ENCODE assay signal across 1 cellular context in the genomic region with DNA sequence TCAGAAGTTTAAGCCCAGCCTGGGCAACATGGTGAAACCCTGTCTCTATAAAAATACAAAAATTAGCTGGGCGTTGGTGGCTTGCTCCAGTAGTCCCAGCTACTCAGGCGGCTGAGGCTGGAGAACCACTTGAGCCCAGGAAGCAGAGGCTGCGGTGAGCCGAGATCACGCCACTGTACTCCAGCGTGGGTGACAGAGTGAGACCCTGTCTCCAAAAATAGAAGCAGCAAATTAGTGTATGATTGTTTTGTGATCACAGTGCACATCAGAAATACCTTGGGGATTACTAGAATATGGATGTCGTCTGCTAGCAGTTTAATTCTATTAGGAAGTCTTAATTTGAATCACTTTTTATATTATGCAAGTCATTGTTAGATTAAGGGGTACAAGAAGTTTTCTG.
TF ChIP-seq lines count a peak whose summit lies in the region.

No MANE protein-coding gene starts in this region.

TF ChIP-seq in GM12878, 131 proteins besides CTCF, POLR2A, EP300 and RAD21 (continued from another document):
- TF ChIP-seq, protein P1, sequence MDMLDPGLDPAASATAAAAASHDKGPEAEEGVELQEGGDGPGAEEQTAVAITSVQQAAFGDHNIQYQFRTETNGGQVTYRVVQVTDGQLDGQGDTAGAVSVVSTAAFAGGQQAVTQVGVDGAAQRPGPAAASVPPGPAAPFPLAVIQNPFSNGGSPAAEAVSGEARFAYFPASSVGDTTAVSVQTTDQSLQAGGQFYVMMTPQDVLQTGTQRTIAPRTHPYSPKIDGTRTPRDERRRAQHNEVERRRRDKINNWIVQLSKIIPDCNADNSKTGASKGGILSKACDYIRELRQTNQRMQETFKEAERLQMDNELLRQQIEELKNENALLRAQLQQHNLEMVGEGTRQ (IDR thresholded peaks at IDR 0.05; ENCODE audit: borderline replicate concordance, low read depth, low read length) = no peak
- TF ChIP-seq RUNX3 (IDR thresholded peaks at IDR 0.05; ENCODE audit: low read length) = peak; percentile 92
- peak; percentile 77 to 84 for TF ChIP-seq IKZF2 (IDR thresholded peaks at IDR 0.05)
- no peak for TF ChIP-seq HDAC6 (IDR thresholded peaks at IDR 0.05; ENCODE audit: unreplicated experiment)
- no peak for TF ChIP-seq ZNF207 (IDR thresholded peaks at IDR 0.05; ENCODE audit: borderline replicate concordance)
- TF ChIP-seq MEF2A (IDR thresholded peaks at IDR 0.05; ENCODE audit: insufficient read depth, low read depth, low read length) = peak; percentile 95
- TF ChIP-seq BACH1 (IDR thresholded peaks at IDR 0.05; ENCODE audit: borderline replicate concordance) = 0 out of 2 replicates have a peak, but pooled peaks have one; percentile 13
- TF ChIP-seq, protein P2, sequence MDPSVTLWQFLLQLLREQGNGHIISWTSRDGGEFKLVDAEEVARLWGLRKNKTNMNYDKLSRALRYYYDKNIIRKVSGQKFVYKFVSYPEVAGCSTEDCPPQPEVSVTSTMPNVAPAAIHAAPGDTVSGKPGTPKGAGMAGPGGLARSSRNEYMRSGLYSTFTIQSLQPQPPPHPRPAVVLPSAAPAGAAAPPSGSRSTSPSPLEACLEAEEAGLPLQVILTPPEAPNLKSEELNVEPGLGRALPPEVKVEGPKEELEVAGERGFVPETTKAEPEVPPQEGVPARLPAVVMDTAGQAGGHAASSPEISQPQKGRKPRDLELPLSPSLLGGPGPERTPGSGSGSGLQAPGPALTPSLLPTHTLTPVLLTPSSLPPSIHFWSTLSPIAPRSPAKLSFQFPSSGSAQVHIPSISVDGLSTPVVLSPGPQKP (IDR thresholded peaks at IDR 0.05; ENCODE audit: low read depth, low read length) = no peak
- TF ChIP-seq ZNF622 (IDR thresholded peaks at IDR 0.05) = no peak
- no peak for TF ChIP-seq ASH2L (IDR thresholded peaks at IDR 0.05; ENCODE audit: borderline replicate concordance, low read depth)
- peak; percentile 59; the same call in 1 of the 2 replicates for TF ChIP-seq DPF2 (IDR thresholded peaks at IDR 0.05)
- TF ChIP-seq, protein P3, sequence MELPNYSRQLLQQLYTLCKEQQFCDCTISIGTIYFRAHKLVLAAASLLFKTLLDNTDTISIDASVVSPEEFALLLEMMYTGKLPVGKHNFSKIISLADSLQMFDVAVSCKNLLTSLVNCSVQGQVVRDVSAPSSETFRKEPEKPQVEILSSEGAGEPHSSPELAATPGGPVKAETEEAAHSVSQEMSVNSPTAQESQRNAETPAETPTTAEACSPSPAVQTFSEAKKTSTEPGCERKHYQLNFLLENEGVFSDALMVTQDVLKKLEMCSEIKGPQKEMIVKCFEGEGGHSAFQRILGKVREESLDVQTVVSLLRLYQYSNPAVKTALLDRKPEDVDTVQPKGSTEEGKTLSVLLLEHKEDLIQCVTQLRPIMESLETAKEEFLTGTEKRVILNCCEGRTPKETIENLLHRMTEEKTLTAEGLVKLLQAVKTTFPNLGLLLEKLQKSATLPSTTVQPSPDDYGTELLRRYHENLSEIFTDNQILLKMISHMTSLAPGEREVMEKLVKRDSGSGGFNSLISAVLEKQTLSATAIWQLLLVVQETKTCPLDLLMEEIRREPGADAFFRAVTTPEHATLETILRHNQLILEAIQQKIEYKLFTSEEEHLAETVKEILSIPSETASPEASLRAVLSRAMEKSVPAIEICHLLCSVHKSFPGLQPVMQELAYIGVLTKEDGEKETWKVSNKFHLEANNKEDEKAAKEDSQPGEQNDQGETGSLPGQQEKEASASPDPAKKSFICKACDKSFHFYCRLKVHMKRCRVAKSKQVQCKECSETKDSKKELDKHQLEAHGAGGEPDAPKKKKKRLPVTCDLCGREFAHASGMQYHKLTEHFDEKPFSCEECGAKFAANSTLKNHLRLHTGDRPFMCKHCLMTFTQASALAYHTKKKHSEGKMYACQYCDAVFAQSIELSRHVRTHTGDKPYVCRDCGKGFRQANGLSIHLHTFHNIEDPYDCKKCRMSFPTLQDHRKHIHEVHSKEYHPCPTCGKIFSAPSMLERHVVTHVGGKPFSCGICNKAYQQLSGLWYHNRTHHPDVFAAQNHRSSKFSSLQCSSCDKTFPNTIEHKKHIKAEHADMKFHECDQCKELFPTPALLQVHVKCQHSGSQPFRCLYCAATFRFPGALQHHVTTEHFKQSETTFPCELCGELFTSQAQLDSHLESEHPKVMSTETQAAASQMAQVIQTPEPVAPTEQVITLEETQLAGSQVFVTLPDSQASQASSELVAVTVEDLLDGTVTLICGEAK (IDR thresholded peaks at IDR 0.05; ENCODE audit: borderline replicate concordance) = no peak
- TF ChIP-seq CHD1 (IDR thresholded peaks at IDR 0.05; ENCODE audit: low read depth, low read length) = no peak
- TF ChIP-seq, protein P4, sequence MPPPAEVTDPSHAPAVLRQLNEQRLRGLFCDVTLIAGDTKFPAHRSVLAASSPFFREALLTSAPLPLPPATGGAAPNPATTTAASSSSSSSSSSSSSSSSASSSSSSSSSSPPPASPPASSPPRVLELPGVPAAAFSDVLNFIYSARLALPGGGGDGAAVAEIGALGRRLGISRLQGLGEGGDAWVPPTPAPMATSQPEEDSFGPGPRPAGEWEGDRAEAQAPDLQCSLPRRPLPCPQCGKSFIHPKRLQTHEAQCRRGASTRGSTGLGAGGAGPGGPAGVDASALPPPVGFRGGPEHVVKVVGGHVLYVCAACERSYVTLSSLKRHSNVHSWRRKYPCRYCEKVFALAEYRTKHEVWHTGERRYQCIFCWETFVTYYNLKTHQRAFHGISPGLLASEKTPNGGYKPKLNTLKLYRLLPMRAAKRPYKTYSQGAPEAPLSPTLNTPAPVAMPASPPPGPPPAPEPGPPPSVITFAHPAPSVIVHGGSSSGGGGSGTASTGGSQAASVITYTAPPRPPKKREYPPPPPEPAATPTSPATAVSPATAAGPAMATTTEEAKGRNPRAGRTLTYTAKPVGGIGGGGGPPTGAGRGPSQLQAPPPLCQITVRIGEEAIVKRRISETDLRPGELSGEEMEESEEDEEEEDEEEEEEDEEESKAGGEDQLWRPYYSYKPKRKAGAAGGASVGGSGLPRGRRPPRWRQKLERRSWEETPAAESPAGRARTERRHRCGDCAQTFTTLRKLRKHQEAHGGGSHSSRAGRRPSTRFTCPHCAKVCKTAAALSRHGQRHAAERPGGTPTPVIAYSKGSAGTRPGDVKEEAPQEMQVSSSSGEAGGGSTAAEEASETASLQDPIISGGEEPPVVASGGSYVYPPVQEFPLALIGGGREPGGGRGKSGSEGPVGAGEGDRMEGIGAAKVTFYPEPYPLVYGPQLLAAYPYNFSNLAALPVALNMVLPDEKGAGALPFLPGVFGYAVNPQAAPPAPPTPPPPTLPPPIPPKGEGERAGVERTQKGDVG (CRISPR knock-in tag; IDR thresholded peaks at IDR 0.05) = no peak
- TF ChIP-seq NR2F1 (conservative IDR thresholded peaks at IDR 0.05) = peak; percentile 58; the same call in 1 of the 2 replicates
- TF ChIP-seq, protein P5, sequence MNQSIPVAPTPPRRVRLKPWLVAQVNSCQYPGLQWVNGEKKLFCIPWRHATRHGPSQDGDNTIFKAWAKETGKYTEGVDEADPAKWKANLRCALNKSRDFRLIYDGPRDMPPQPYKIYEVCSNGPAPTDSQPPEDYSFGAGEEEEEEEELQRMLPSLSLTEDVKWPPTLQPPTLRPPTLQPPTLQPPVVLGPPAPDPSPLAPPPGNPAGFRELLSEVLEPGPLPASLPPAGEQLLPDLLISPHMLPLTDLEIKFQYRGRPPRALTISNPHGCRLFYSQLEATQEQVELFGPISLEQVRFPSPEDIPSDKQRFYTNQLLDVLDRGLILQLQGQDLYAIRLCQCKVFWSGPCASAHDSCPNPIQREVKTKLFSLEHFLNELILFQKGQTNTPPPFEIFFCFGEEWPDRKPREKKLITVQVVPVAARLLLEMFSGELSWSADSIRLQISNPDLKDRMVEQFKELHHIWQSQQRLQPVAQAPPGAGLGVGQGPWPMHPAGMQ (IDR thresholded peaks at IDR 0.05; ENCODE audit: borderline replicate concordance) = no peak
- TF ChIP-seq JUND (IDR thresholded peaks at IDR 0.05; ENCODE audit: low read depth, low read length) = no peak
- TF ChIP-seq, protein P6, sequence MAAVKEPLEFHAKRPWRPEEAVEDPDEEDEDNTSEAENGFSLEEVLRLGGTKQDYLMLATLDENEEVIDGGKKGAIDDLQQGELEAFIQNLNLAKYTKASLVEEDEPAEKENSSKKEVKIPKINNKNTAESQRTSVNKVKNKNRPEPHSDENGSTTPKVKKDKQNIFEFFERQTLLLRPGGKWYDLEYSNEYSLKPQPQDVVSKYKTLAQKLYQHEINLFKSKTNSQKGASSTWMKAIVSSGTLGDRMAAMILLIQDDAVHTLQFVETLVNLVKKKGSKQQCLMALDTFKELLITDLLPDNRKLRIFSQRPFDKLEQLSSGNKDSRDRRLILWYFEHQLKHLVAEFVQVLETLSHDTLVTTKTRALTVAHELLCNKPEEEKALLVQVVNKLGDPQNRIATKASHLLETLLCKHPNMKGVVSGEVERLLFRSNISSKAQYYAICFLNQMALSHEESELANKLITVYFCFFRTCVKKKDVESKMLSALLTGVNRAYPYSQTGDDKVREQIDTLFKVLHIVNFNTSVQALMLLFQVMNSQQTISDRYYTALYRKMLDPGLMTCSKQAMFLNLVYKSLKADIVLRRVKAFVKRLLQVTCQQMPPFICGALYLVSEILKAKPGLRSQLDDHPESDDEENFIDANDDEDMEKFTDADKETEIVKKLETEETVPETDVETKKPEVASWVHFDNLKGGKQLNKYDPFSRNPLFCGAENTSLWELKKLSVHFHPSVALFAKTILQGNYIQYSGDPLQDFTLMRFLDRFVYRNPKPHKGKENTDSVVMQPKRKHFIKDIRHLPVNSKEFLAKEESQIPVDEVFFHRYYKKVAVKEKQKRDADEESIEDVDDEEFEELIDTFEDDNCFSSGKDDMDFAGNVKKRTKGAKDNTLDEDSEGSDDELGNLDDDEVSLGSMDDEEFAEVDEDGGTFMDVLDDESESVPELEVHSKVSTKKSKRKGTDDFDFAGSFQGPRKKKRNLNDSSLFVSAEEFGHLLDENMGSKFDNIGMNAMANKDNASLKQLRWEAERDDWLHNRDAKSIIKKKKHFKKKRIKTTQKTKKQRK (IDR thresholded peaks at IDR 0.05; ENCODE audit: low read depth, low read length) = no peak
- TF ChIP-seq, protein P7, sequence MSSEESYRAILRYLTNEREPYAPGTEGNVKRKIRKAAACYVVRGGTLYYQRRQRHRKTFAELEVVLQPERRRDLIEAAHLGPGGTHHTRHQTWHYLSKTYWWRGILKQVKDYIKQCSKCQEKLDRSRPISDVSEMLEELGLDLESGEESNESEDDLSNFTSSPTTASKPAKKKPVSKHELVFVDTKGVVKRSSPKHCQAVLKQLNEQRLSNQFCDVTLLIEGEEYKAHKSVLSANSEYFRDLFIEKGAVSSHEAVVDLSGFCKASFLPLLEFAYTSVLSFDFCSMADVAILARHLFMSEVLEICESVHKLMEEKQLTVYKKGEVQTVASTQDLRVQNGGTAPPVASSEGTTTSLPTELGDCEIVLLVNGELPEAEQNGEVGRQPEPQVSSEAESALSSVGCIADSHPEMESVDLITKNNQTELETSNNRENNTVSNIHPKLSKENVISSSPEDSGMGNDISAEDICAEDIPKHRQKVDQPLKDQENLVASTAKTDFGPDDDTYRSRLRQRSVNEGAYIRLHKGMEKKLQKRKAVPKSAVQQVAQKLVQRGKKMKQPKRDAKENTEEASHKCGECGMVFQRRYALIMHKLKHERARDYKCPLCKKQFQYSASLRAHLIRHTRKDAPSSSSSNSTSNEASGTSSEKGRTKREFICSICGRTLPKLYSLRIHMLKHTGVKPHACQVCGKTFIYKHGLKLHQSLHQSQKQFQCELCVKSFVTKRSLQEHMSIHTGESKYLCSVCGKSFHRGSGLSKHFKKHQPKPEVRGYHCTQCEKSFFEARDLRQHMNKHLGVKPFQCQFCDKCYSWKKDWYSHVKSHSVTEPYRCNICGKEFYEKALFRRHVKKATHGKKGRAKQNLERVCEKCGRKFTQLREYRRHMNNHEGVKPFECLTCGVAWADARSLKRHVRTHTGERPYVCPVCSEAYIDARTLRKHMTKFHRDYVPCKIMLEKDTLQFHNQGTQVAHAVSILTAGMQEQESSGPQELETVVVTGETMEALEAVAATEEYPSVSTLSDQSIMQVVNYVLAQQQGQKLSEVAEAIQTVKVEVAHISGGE (CRISPR knock-in tag; IDR thresholded peaks at IDR 0.05) = no peak
- no peak for TF ChIP-seq MYB (IDR thresholded peaks at IDR 0.05; ENCODE audit: borderline replicate concordance, low read depth, low read length)
- TF ChIP-seq SMAD5 (IDR thresholded peaks at IDR 0.05; ENCODE audit: low read depth) = no peak
- no peak for TF ChIP-seq POLR2AphosphoS2 (IDR thresholded peaks at IDR 0.05; ENCODE audit: low read depth, low read length)
- TF ChIP-seq BRCA1 (IDR thresholded peaks at IDR 0.05; ENCODE audit: low read depth, low read length) = no peak
- TF ChIP-seq MTA2 (IDR thresholded peaks at IDR 0.05; ENCODE audit: low read depth) = peak; percentile 82
- TF ChIP-seq EED (IDR thresholded peaks at IDR 0.05; ENCODE audit: low read depth) = peak; percentile 80
- TF ChIP-seq CREM (IDR thresholded peaks at IDR 0.05; ENCODE audit: low read depth) = peak; percentile 73
- no peak for TF ChIP-seq SMAD1 (IDR thresholded peaks at IDR 0.05; ENCODE audit: low read depth, partially characterized antibody)
